ENCODE assay signal across 1 cellular context in genomic region chr2:119426396-119426675, GRCh38.
TF ChIP-seq lines count a peak whose summit lies in the region.

No MANE protein-coding gene starts in this region.

TF ChIP-seq in SK-N-SH, 30 proteins besides CTCF, POLR2A, EP300 and RAD21:
- TF ChIP-seq REST (IDR thresholded peaks at IDR 0.05; ENCODE audit: low read depth, low read length), result no peak
- no peak for TF ChIP-seq GATA2 (CRISPR knock-in tag; IDR thresholded peaks at IDR 0.05)
- no peak for TF ChIP-seq CHD2 (IDR thresholded peaks at IDR 0.05; ENCODE audit: low read length, partially characterized antibody)
- no peak for TF ChIP-seq MAX (IDR thresholded peaks at IDR 0.05; ENCODE audit: low read depth)
- TF ChIP-seq POLR2AphosphoS5 (IDR thresholded peaks at IDR 0.05; ENCODE audit: low read depth, low read length), result no peak
- no peak for TF ChIP-seq NFIC (IDR thresholded peaks at IDR 0.05; ENCODE audit: borderline replicate concordance)
- no peak for TF ChIP-seq RCOR1 (IDR thresholded peaks at IDR 0.05; ENCODE audit: low read length)
